9 cellular contexts compared by ENCODE assay signal in genomic region chr17:30922235-30922993, GRCh38. TPM values are rescaled to one million over a fixed set of nuclear protein-coding genes. Genes with fewer than 3 reads are reported as not detected.
DNase-seq lines count a peak whose midpoint lies in the region; FAIRE-seq and TF ChIP-seq lines count a peak whose summit lies in the region.
"Had no signal": no experiment of that assay in that cellular context is flagged by ENCODE, and none has a peak within 500 bp of the region (broad histone marks: within the 10 kb centered on the region; RNA-seq: fewer than 3 reads in every experiment).

No MANE protein-coding gene starts in this region.

- H3K27ac Mint-ChIP-seq in Calu3 (ENCODE audit: unreplicated experiment), result no peak overlapping the region

- POLR2A ChIA-PET in H1 (lab: Charles Lee; ENCODE audit: partially characterized antibody), result interaction anchor here (0.6 to 1.6 kb wide), 4 partner anchors 16 to 1429 kb away, joined by 3 to 6 read pairs (median 3); partner anchors contain the start of genes ATAD5 and CRLF3

- peak overlapping the region; percentile 95; the same call in 1 of the 2 replicates for H2AFZ ChIP-seq in OCI-LY3 (ENCODE audit: low read depth, low read length)
- peak overlapping the region; percentile 82; the same call in 1 of the 2 replicates for H2AFZ ChIP-seq in H1 (ENCODE audit: low read length)

- peak overlapping the region; percentile 91 for H3K4me2 ChIP-seq in OCI-LY3 (ENCODE audit: low read length)
- peak overlapping the region; percentile 85 to 88 for H3K4me2 ChIP-seq in H1 (ENCODE audit: insufficient read depth in 1 of 2, low read depth in 2 of 2, low read length in 2 of 2)

- H2BK12ac ChIP-seq in H1 (ENCODE audit: low read depth, low read length), result no peak overlapping the region

- H3K56ac ChIP-seq in H1 (replicated peaks; ENCODE audit: insufficient read length, low read depth, low read length), result no peak overlapping the region

- peaks cover 11% of the 10 kb centered on the region for H3K4me1 Mint-ChIP-seq in Calu3 (ENCODE audit: low read depth, unreplicated experiment)

- H3K23me2 ChIP-seq in H1 (ENCODE audit: low read depth, low read length), result peaks cover 6% of the 10 kb centered on the region

- peak overlapping the region; percentile 9; the same call in 1 of the 2 replicates for H3K18ac ChIP-seq in H1 (ENCODE audit: extremely low read depth, low read length)

- no peaks in the 10 kb centered on the region for H3K79me1 ChIP-seq in H1 (ENCODE audit: low read depth, low read length)

- H2BK120ac ChIP-seq in H1 (replicated peaks; ENCODE audit: low read depth, low read length), result no peak overlapping the region

- peaks cover 22% of the 10 kb centered on the region for H3K4me1 ChIP-seq in OCI-LY3 (ENCODE audit: low read length)
- peaks cover 0 to 11% (median 5%) of the 10 kb centered on the region in 4 experiments; a peak in 4 of 7 replicates for H3K4me1 ChIP-seq in H1 (replicated peaks in 1 of 4; ENCODE audit: control insufficient read depth in 3 of 4, insufficient read depth in 4 of 4, low read length in 3 of 4)
- no peaks in the 10 kb centered on the region for H3K4me1 ChIP-seq in muscle layer of colon (ENCODE audit: insufficient read depth, low read length)

- intact Hi-C loops in Calu3 (cut with micrococcal nuclease; ENCODE audit: unreplicated experiment), result no loop called here

- H3K9ac ChIP-seq in OCI-LY3 (ENCODE audit: low read length), result peak overlapping the region; percentile 58
- no peak overlapping the region for H3K9ac ChIP-seq in H1 (replicated peaks in 1 of 4; ENCODE audit: extremely low read depth in 1 of 4, low read depth in 3 of 4, low read length in 3 of 4)
- H3K9ac ChIP-seq in muscle layer of colon (ENCODE audit: low read length), result no peak overlapping the region

- no peak overlapping the region for H4K5ac ChIP-seq in H1 (ENCODE audit: insufficient read length, low read depth, low read length)

- no peak overlapping the region for H3K14ac ChIP-seq in H1 (ENCODE audit: insufficient read length)

- FAIRE-seq in H1 (lab: Jason Lieb, UNC), result no peak

- no peak for TF ChIP-seq RAD21 in H1 (IDR thresholded peaks at IDR 0.05 in 1 of 2, conservative IDR thresholded peaks at IDR 0.05 in 1 of 2; ENCODE audit: low read depth in 2 of 2, low read length in 2 of 2)

- CTCF ChIA-PET in Calu3 (lab: Charles Lee), result interaction anchor here (0.6 kb wide), 1 partner anchor 79 kb away, joined by 6 read pairs; no protein-coding TSS in a partner anchor
- CTCF ChIA-PET in H1 (lab: Charles Lee; ENCODE audit: partially characterized antibody), result interaction anchor here (0.8 to 1.7 kb wide), 2 partner anchors 14 to 138 kb away, joined by 3 to 5 read pairs; no protein-coding TSS in a partner anchor

- H4K20me1 ChIP-seq in OCI-LY3 (ENCODE audit: insufficient read depth, low read length) (no peaks in the 10 kb centered on the region), H1 (replicated peaks in 1 of 2; ENCODE audit: control insufficient read depth in 1 of 2, insufficient read depth in 2 of 2, low read length in 2 of 2) (no peaks in the 10 kb centered on the region)

- no peak overlapping the region for H4K91ac ChIP-seq in H1 (replicated peaks; ENCODE audit: insufficient read length, low read length)

- TF ChIP-seq CTCF in Calu3 (IDR thresholded peaks at IDR 0.05; ENCODE audit: unreplicated experiment) (no peak), OCI-LY3 (IDR thresholded peaks at IDR 0.05; ENCODE audit: low read depth, low read length) (no peak), H1 (IDR thresholded peaks at IDR 0.05; ENCODE audit: control extremely low read depth in 1 of 3, insufficient read depth in 1 of 3, low read depth in 1 of 3, low read length in 3 of 3) (no peak)

- H3K36me3 ChIP-seq in OCI-LY3 (replicated peaks; ENCODE audit: low read depth, low read length) (no peaks in the 10 kb centered on the region), H1 (ENCODE audit: control insufficient read depth in 2 of 4, insufficient read depth in 4 of 4, low read length in 3 of 4) (no peaks in the 10 kb centered on the region), muscle layer of colon (ENCODE audit: insufficient read depth, low read length) (no peaks in the 10 kb centered on the region)

- no peak overlapping the region for H2AK5ac ChIP-seq in H1 (ENCODE audit: low read depth, low read length)

- DNase-seq in Calu3 (peak; percentile 15), H1 (ENCODE audit: low read depth in 1 of 2, low spot score in 2 of 2) (peak in 1 of 2 experiments; percentile 66), NCI-H510A treated with DMSO at 0.1 percent for 48 hours (lab: John Stamatoyannopoulos, UW) (no peak), cerebellar nuclear complex (lab: John Stamatoyannopoulos, UW) (no peak), KG1 (lab: John Stamatoyannopoulos, UW) (no peak), NCI-H748 (lab: John Stamatoyannopoulos, UW; ENCODE audit: unreplicated experiment) (no peak)

- H3K79me2 ChIP-seq in OCI-LY3 (ENCODE audit: low read length), result no peaks in the 10 kb centered on the region
- 0 out of 4 replicates have a peak, but pooled peaks cover 0 to 3% of the 10 kb centered on the region in 2 experiments for H3K79me2 ChIP-seq in H1 (ENCODE audit: control insufficient read depth in 1 of 2, insufficient read depth in 2 of 2, low read length in 2 of 2)

- no TSS peak for BruUV-seq in Calu3 (replicated peaks; lab: Mats Ljungman, UMichigan)

- TF ChIP-seq EP300 in H1 (IDR thresholded peaks at IDR 0.05; ENCODE audit: borderline replicate concordance in 1 of 2, low read depth in 2 of 2, low read length in 2 of 2), result no peak

- no peak overlapping the region for H3K23ac ChIP-seq in H1 (ENCODE audit: insufficient read length)

- H3K4me3 ChIP-seq in OCI-LY3 (ENCODE audit: low read length) (peak overlapping the region; percentile 83), H1 (ENCODE audit: extremely low read depth in 1 of 4, insufficient read depth in 2 of 4, low read depth in 3 of 4, low read length in 4 of 4) (peak overlapping the region; percentile 21 to 61 (median 42)), muscle layer of colon (ENCODE audit: low read depth in 1 of 2, low read length in 2 of 2) (peak overlapping the region; percentile 38 to 50)

- WGBS in H1 (ENCODE audit: extremely low coverage in 1 of 2, insufficient coverage in 1 of 2, insufficient read length in 1 of 2, insufficient replicate concordance in 2 of 2, low coverage in 1 of 2, low lambda C conversion rate in 2 of 2, missing lambda C conversion rate in 1 of 2), 2 experiments, result 8% methylated on average over 19 of the region's 64 CpGs; no CpG with 5 or more reads in 1 of the 2 experiments

- no peaks in the 10 kb centered on the region for H3K9me3 Mint-ChIP-seq in Calu3 (ENCODE audit: low read depth, unreplicated experiment)

- no peak overlapping the region for H3K4ac ChIP-seq in H1 (replicated peaks; ENCODE audit: insufficient read length, low read depth, low read length)

- peaks cover 67% of the 10 kb centered on the region for H3K27me3 Mint-ChIP-seq in Calu3 (ENCODE audit: unreplicated experiment)

- no peak overlapping the region for H2BK20ac ChIP-seq in H1 (ENCODE audit: low read length)

- H3K27ac ChIP-seq in OCI-LY3 (ENCODE audit: low read length) (no peak overlapping the region), H1 (ENCODE audit: low read depth, low read length) (no peak overlapping the region), muscle layer of colon (ENCODE audit: low read depth, low read length) (no peak overlapping the region)
- H3K27ac ChIP-seq: epithelial cell of prostate had no signal

- peak overlapping the region; percentile 76 for H3K4me3 Mint-ChIP-seq in Calu3 (ENCODE audit: low read depth, unreplicated experiment)

- H3K9me3 ChIP-seq in OCI-LY3 (ENCODE audit: insufficient read depth, low read length) (no peaks in the 10 kb centered on the region), H1 (ENCODE audit: insufficient read depth in 2 of 2, low read depth in 1 of 2, low read length in 1 of 2) (no peaks in the 10 kb centered on the region), muscle layer of colon (ENCODE audit: low read length) (no peaks in the 10 kb centered on the region)

- H2BK15ac ChIP-seq in H1 (ENCODE audit: low read length), result no peak overlapping the region

- H3K27me3 ChIP-seq in OCI-LY3 (ENCODE audit: low read depth, low read length), result peaks cover 18% of the 10 kb centered on the region; the same call in 1 of the 2 replicates
- peaks cover 16 to 42% (median 34%) of the 10 kb centered on the region in 4 experiments for H3K27me3 ChIP-seq in H1 (replicated peaks in 1 of 4; ENCODE audit: control insufficient read depth in 3 of 4, extremely low read depth in 1 of 4, insufficient read depth in 3 of 4, low read length in 3 of 4)
- peaks cover 14 to 27% of the 10 kb centered on the region in 2 donors for H3K27me3 ChIP-seq in muscle layer of colon (ENCODE audit: control insufficient read depth in 1 of 2, insufficient read depth in 2 of 2, low read length in 2 of 2)

- H3K36me3 Mint-ChIP-seq in Calu3 (ENCODE audit: insufficient read depth, unreplicated experiment), result peaks cover 4% of the 10 kb centered on the region

- H4K8ac ChIP-seq in H1 (ENCODE audit: extremely low read depth, insufficient read depth, low read length), result peak overlapping the region; percentile 71

- TF ChIP-seq POLR2A in H1 (IDR thresholded peaks at IDR 0.05; ENCODE audit: control extremely low read depth in 1 of 2, low read depth in 2 of 2, low read length in 2 of 2), result no peak

- H2BK5ac ChIP-seq in H1 (ENCODE audit: low read depth, low read length), result no peak overlapping the region

RNA-seq across cellular contexts. Expression of gene ADAP2, which starts 0.7 kb away (rescaled TPM):
- 2.1 TPM in 1 of 2 replicates, not detected in the other for total RNA-seq in Calu3 (2022)
- total RNA-seq in H1 (2021; fragmentation: NEBNext Ultra II Directional; extraction: Animal tissue kit (Norgen Biotek cat#: 25700)), result 0.76 and 1.1 TPM in 2 replicates
- polyA plus RNA-seq in H1 (2011; rRNA removed), result 0.71 and 1.1 TPM in 2 replicates
- 0.52 TPM for polyA plus RNA-seq in H1 (2011; cell fraction: cytosol; rRNA removed)
- polyA plus RNA-seq in H1 (2011; cell fraction: nucleus; rRNA removed), result 0.30 TPM
- 0.45 to 1.2 TPM (median 0.77 TPM) in 4 replicates for polyA plus RNA-seq in H1 (2012, experiment 1 of 2)
- polyA plus RNA-seq in H1 (2012, experiment 2 of 2), result 0.59 TPM
- 0.87 TPM for polyA plus RNA-seq in H1 (2013, experiment 1 of 2)
- 0.79 TPM for polyA plus RNA-seq in H1 (2013, experiment 2 of 2)
- 0.54 and 0.95 TPM in 2 replicates for polyA minus RNA-seq in H1 (2011; rRNA and poly(A)+ RNA removed)
- 1.5 TPM for polyA minus RNA-seq in H1 (2011; cell fraction: cytosol; rRNA and poly(A)+ RNA removed)
- not detected for polyA minus RNA-seq in H1 (2011; cell fraction: nucleus; rRNA and poly(A)+ RNA removed)

RNA-seq across cellular contexts. Expression of gene TEFM, which starts 16.4 kb away (rescaled TPM):
- total RNA-seq in Calu3 (2022), result 17.7 and 18.6 TPM in 2 replicates
- total RNA-seq in H1 (2021; fragmentation: NEBNext Ultra II Directional; extraction: Animal tissue kit (Norgen Biotek cat#: 25700)), result 9.9 and 10.9 TPM in 2 replicates
- 2.9 and 6.1 TPM in 2 replicates for polyA plus RNA-seq in H1 (2011; rRNA removed)
- polyA plus RNA-seq in H1 (2011; cell fraction: cytosol; rRNA removed), result 6.5 TPM
- 1.5 TPM for polyA plus RNA-seq in H1 (2011; cell fraction: nucleus; rRNA removed)
- polyA plus RNA-seq in H1 (2012, experiment 1 of 2), result 9.3 to 16.4 TPM (median 11.3 TPM) in 4 replicates
- 1.4 TPM for polyA plus RNA-seq in H1 (2012, experiment 2 of 2)
- 15.9 TPM for polyA plus RNA-seq in H1 (2013, experiment 1 of 2)
- 14.2 TPM for polyA plus RNA-seq in H1 (2013, experiment 2 of 2)
- 4.7 and 5.8 TPM in 2 replicates for polyA minus RNA-seq in H1 (2011; rRNA and poly(A)+ RNA removed)
- 4.5 TPM for polyA minus RNA-seq in H1 (2011; cell fraction: cytosol; rRNA and poly(A)+ RNA removed)
- 5.8 TPM for polyA minus RNA-seq in H1 (2011; cell fraction: nucleus; rRNA and poly(A)+ RNA removed)

RNA-seq across cellular contexts. Expression of gene RNF135, which starts 48.4 kb away (rescaled TPM):
- total RNA-seq in Calu3 (2022), result 7.5 and 11.4 TPM in 2 replicates
- 9.0 and 10.3 TPM in 2 replicates for total RNA-seq in H1 (2021; fragmentation: NEBNext Ultra II Directional; extraction: Animal tissue kit (Norgen Biotek cat#: 25700))
- 7.7 and 8.8 TPM in 2 replicates for polyA plus RNA-seq in H1 (2011; rRNA removed)
- polyA plus RNA-seq in H1 (2011; cell fraction: cytosol; rRNA removed), result 9.6 TPM
- 5.4 TPM for polyA plus RNA-seq in H1 (2011; cell fraction: nucleus; rRNA removed)
- polyA plus RNA-seq in H1 (2012, experiment 1 of 2), result 7.8 to 9.9 TPM (median 8.5 TPM) in 4 replicates
- polyA plus RNA-seq in H1 (2012, experiment 2 of 2), result 8.8 TPM
- polyA plus RNA-seq in H1 (2013, experiment 1 of 2), result 4.0 TPM
- polyA plus RNA-seq in H1 (2013, experiment 2 of 2), result 3.9 TPM
- 4.7 and 5.7 TPM in 2 replicates for polyA minus RNA-seq in H1 (2011; rRNA and poly(A)+ RNA removed)
- 17.0 TPM for polyA minus RNA-seq in H1 (2011; cell fraction: cytosol; rRNA and poly(A)+ RNA removed)
- 3.7 TPM for polyA minus RNA-seq in H1 (2011; cell fraction: nucleus; rRNA and poly(A)+ RNA removed)
